Comparison of ENCODE assay signal across 7 cellular contexts in genomic region chr6:26157150-26157837, GRCh38.
DNase-seq lines count a peak whose midpoint lies in the region; ATAC-seq and TF ChIP-seq lines count a peak whose summit lies in the region.

No MANE protein-coding gene starts in this region.

- H3K36me3 ChIP-seq in colonic mucosa (no peaks in the 10 kb centered on the region), lower lobe of right lung (no peaks in the 10 kb centered on the region)

- TF ChIP-seq CTCF in WTC11 (IDR thresholded peaks at IDR 0.05): no peak
- TF ChIP-seq CTCF in colonic mucosa (IDR thresholded peaks at IDR 0.05): no peak
- TF ChIP-seq CTCF in lower lobe of right lung (IDR thresholded peaks at IDR 0.05): no peak

- no peaks in the 10 kb centered on the region for H3K4me1 ChIP-seq in colonic mucosa
- peaks cover 7% of the 10 kb centered on the region for H3K4me1 ChIP-seq in lower lobe of right lung

- H3K36me3 Mint-ChIP-seq in WTC11: peaks cover 13% of the 10 kb centered on the region

- H3K4me3 ChIP-seq in colonic mucosa (peak overlapping the region; percentile 50), lower lobe of right lung (peak overlapping the region; percentile 72)

- H3K27ac ChIP-seq in colonic mucosa (peak overlapping the region; percentile 98), lower lobe of right lung (peak overlapping the region; percentile 99)

- POLR2A ChIA-PET in WTC11 (lab: Charles Lee): interaction anchor here (0.7 to 8.3 kb wide), 46 partner anchors 9 to 1736 kb away, joined by 3 to 563 read pairs (median 10); a partner anchor contains a TSS

- H3K27ac Mint-ChIP-seq in WTC11: peak overlapping the region; percentile 99

- DNase-seq in NCI-H2081 (lab: John Stamatoyannopoulos, UW) (peak; percentile 69 to 81), WTC11 (ENCODE audit: low spot score) (peak; percentile 77), colonic mucosa (peak; percentile 77), lower lobe of right lung (peak; percentile 73)
- peak; percentile 65 to 77 (median 69) for DNase-seq in stimulated activated CD4-positive, alpha-beta T cell treated with anti-CD3 and anti-CD28 coated beads, TNF-alpha, amount 100 ng/mL, for 48 hours (ENCODE audit: low read depth in 3 of 3)

- intact Hi-C loops in colonic mucosa (cut with DNase I): loop anchor here (2.0 to 5.0 kb wide), 2 partner anchors 32 to 40 kb away; a partner anchor contains a TSS
- intact Hi-C loops in lower lobe of right lung (cut with DNase I): no loop called here

- H3K4me1 Mint-ChIP-seq in WTC11: peaks cover 28% of the 10 kb centered on the region

- ATAC-seq in GM18517 (IDR thresholded peaks at IDR 0.05; ENCODE audit: unreplicated experiment) (peak; percentile 20), HG02884 (IDR thresholded peaks at IDR 0.05; ENCODE audit: unreplicated experiment) (peak; percentile 25), WTC11 (peak; percentile 43), lower lobe of right lung (peak; percentile 24 to 37)

- H3K27me3 ChIP-seq in colonic mucosa (no peaks in the 10 kb centered on the region), lower lobe of right lung (ENCODE audit: low read depth) (no peaks in the 10 kb centered on the region)

- peak overlapping the region; percentile 91 to 93 for H3K9ac ChIP-seq in colonic mucosa (ENCODE audit: low read depth in 2 of 2, low read length in 2 of 2)

- peak overlapping the region; percentile 84 for H3K4me3 Mint-ChIP-seq in WTC11

- CTCF ChIA-PET in WTC11 (lab: Charles Lee): no interaction called here

- H3K9me3 ChIP-seq in colonic mucosa: no peaks in the 10 kb centered on the region
- H3K9me3 ChIP-seq in lower lobe of right lung: no peaks in the 10 kb centered on the region

- H3K27me3 Mint-ChIP-seq in WTC11 (ENCODE audit: low read depth): peaks cover 3% of the 10 kb centered on the region; the same call in 1 of the 2 replicates

- no peaks in the 10 kb centered on the region for H3K9me3 Mint-ChIP-seq in WTC11

TF ChIP-seq in WTC11, 78 proteins besides CTCF, POLR2A, EP300 and RAD21 (continues in another document):
- TF ChIP-seq ETV6 (CRISPR knock-in tag; IDR thresholded peaks at IDR 0.05): no peak
- peak; percentile 99 for TF ChIP-seq ZNF425 (CRISPR knock-in tag; conservative IDR thresholded peaks at IDR 0.05)
- no peak for TF ChIP-seq SOX15 (CRISPR knock-in tag; IDR thresholded peaks at IDR 0.05)
- TF ChIP-seq AR (CRISPR knock-in tag; IDR thresholded peaks at IDR 0.05): peak; percentile 99
- TF ChIP-seq HMGA2 (CRISPR knock-in tag; IDR thresholded peaks at IDR 0.05): no peak
- peak; percentile 99 for TF ChIP-seq PRRX2 (CRISPR knock-in tag; IDR thresholded peaks at IDR 0.05)
- no peak for TF ChIP-seq NR3C1 (CRISPR knock-in tag; conservative IDR thresholded peaks at IDR 0.05; ENCODE audit: low read depth)
- TF ChIP-seq E2F4 (CRISPR knock-in tag; IDR thresholded peaks at IDR 0.05; ENCODE audit: borderline replicate concordance, low read depth): no peak
- TF ChIP-seq EMX1 (CRISPR knock-in tag; IDR thresholded peaks at IDR 0.05): peak; percentile 100
- TF ChIP-seq ZNF396 (CRISPR knock-in tag; IDR thresholded peaks at IDR 0.05; ENCODE audit: borderline replicate concordance): no peak
- peak; percentile 94 for TF ChIP-seq CDX4 (CRISPR knock-in tag; IDR thresholded peaks at IDR 0.05; ENCODE audit: borderline replicate concordance)
- TF ChIP-seq MAX (CRISPR knock-in tag; IDR thresholded peaks at IDR 0.05): no peak
- TF ChIP-seq GTF2I (CRISPR knock-in tag; conservative IDR thresholded peaks at IDR 0.05): peak; percentile 49; the same call in 1 of the 2 replicates
- TF ChIP-seq TEAD1 (CRISPR knock-in tag; IDR thresholded peaks at IDR 0.05): peak; percentile 13; the same call in 1 of the 2 replicates
- peak; percentile 99 for TF ChIP-seq NFATC4 (CRISPR knock-in tag; IDR thresholded peaks at IDR 0.05)
- TF ChIP-seq E2F1 (CRISPR knock-in tag; IDR thresholded peaks at IDR 0.05): no peak
- no peak for TF ChIP-seq NR1H2 (CRISPR knock-in tag; IDR thresholded peaks at IDR 0.05)
- TF ChIP-seq ZNF423 (CRISPR knock-in tag; IDR thresholded peaks at IDR 0.05): no peak
- TF ChIP-seq MYBL2 (CRISPR knock-in tag; IDR thresholded peaks at IDR 0.05): no peak
- peak; percentile 97 for TF ChIP-seq ZNF416 (CRISPR knock-in tag; IDR thresholded peaks at IDR 0.05)
- no peak for TF ChIP-seq SP1 (CRISPR knock-in tag; conservative IDR thresholded peaks at IDR 0.05)
- TF ChIP-seq IRF1 (CRISPR knock-in tag; IDR thresholded peaks at IDR 0.05): no peak; the same call in none of the 2 replicates
- no peak for TF ChIP-seq NR2C2 (CRISPR knock-in tag; IDR thresholded peaks at IDR 0.05)
- peak; percentile 99 for TF ChIP-seq ZNF671 (CRISPR knock-in tag; IDR thresholded peaks at IDR 0.05)

Comparison
In these comparisons a context has a peak if more than half of its experiments do, and no peak if none do; other contexts are left out.
1. Peak in every context shown above with its lines: DNase-seq, ATAC-seq, H3K4me3 ChIP-seq and H3K27ac ChIP-seq.